Comparison of ENCODE assay signal across 15 cellular contexts in genomic region chr1:83958704-83959103, GRCh38. TPM values are rescaled to one million over a fixed set of nuclear protein-coding genes. Genes with fewer than 3 reads are reported as not detected.
DNase-seq lines count a peak whose midpoint lies in the region; ATAC-seq, FAIRE-seq and TF ChIP-seq lines count a peak whose summit lies in the region.
"Had no signal": no experiment of that assay in that cellular context is flagged by ENCODE, and none has a peak within 500 bp of the region (broad histone marks: within the 10 kb centered on the region; RNA-seq: fewer than 3 reads in every experiment).

No MANE protein-coding gene starts in this region.

- no peaks in the 10 kb centered on the region for H3K27me3 Mint-ChIP-seq in type B pancreatic cell

- H3K36me3 Mint-ChIP-seq in type B pancreatic cell: no peaks in the 10 kb centered on the region
- H3K36me3 Mint-ChIP-seq: CD4-positive, alpha-beta memory T cell had no signal

- peak; percentile 54 for DNase-seq in amniotic epithelial cell (ENCODE audit: low read depth)
- DNase-seq in caudate nucleus (lab: John Stamatoyannopoulos, UW): no peak
- no peak for DNase-seq in type B pancreatic cell (ENCODE audit: extremely low spot score, unreplicated experiment)
- no peak for DNase-seq in urothelium cell line (ENCODE audit: low spot score)
- no peak for DNase-seq in stimulated activated naive CD8-positive, alpha-beta T cell treated with anti-CD3 and anti-CD28 coated beads, Interleukin-15, Interleukin-2, amounts not matched to agents 100 U/mL and 50 U/mL, for 24 hours
- DNase-seq: BE2C; Caco-2; CD4-positive, alpha-beta memory T cell; DND-41; GDM1 had no signal

- no peak overlapping the region for H3K4me3 Mint-ChIP-seq in type B pancreatic cell
- H3K4me3 Mint-ChIP-seq: CD4-positive, alpha-beta memory T cell had no signal

- H3K27ac ChIP-seq in caudate nucleus (ENCODE audit: low read depth, low read length) (peak overlapping the region; percentile 60), layer of hippocampus (ENCODE audit: low read depth, low read length) (peak overlapping the region; percentile 79)
- H3K27ac ChIP-seq: A549, C4-2B had no signal

- no peak for FAIRE-seq in urothelium cell line (lab: Jason Lieb, UNC)
- FAIRE-seq: A549 had no signal

- H3K27me3 ChIP-seq in layer of hippocampus (ENCODE audit: control insufficient read depth, insufficient read depth, low read length): no peaks in the 10 kb centered on the region
- H3K27me3 ChIP-seq: BE2C had no signal

- no peak for ATAC-seq in HG02981 (IDR thresholded peaks at IDR 0.05; ENCODE audit: unreplicated experiment)
- ATAC-seq in stimulated activated naive CD8-positive, alpha-beta T cell treated with anti-CD3 and anti-CD28 coated beads, Interleukin-15, Interleukin-2, amounts not matched to agents 100 U/mL and 50 U/mL, for 24 hours: no peak
- ATAC-seq: A549, HCT116 had no signal

- H3K4me1 Mint-ChIP-seq in type B pancreatic cell (ENCODE audit: unreplicated experiment): peaks cover 9% of the 10 kb centered on the region
- H3K4me1 Mint-ChIP-seq: CD4-positive, alpha-beta memory T cell had no signal

- H3K9me3 Mint-ChIP-seq in type B pancreatic cell: no peaks in the 10 kb centered on the region
- H3K9me3 Mint-ChIP-seq: CD4-positive, alpha-beta memory T cell had no signal

- no peak overlapping the region for H3K27ac Mint-ChIP-seq in type B pancreatic cell
- H3K27ac Mint-ChIP-seq: CD4-positive, alpha-beta memory T cell had no signal

- no peak for TF ChIP-seq CTCF in type B pancreatic cell (conservative IDR thresholded peaks at IDR 0.05)

RNA-seq across cellular contexts. Expression of gene TTLL7, which starts 40.2 kb away (rescaled TPM):
- total RNA-seq in type B pancreatic cell (ENCODE audit: low replicate concordance): 21.1 and 27.5 TPM in 2 replicates
